ENCODE assay signal across 9 cellular contexts in genomic region chr17:74738051-74738996, GRCh38. TPM values are rescaled to one million over a fixed set of nuclear protein-coding genes. Genes with fewer than 3 reads are reported as not detected.
DNase-seq lines count a peak whose midpoint lies in the region; ATAC-seq and TF ChIP-seq lines count a peak whose summit lies in the region.
"Had no signal": no experiment of that assay in that cellular context is flagged by ENCODE, and none has a peak within 500 bp of the region (broad histone marks: within the 10 kb centered on the region; RNA-seq: fewer than 3 reads in every experiment).

No MANE protein-coding gene starts in this region.

- peak overlapping the region; percentile 99 for H3K9ac ChIP-seq in Loucy (ENCODE audit: low read depth, low read length, poor library complexity, severe bottlenecking)

- DNase-seq in breast epithelium (ENCODE audit: low spot score in 2 of 2) (no peak), MCF 10A (ENCODE audit: unreplicated experiment) (no peak), germinal center (ENCODE audit: low spot score) (peak; percentile 57), NCI-H1092 (lab: John Stamatoyannopoulos, UW) (no peak)
- DNase-seq in activated CD4-positive, alpha-beta T cell treated with anti-CD3 and anti-CD28 coated beads, Interleukin-2, amount 10 ng/mL, durations not matched to agents 7 days and 5 days: peak; percentile 87
- peak; percentile 68 for DNase-seq in stimulated activated CD4-positive, alpha-beta T cell treated with anti-CD3 and anti-CD28 coated beads, Interleukin-4, amount 100 ng/mL, for 1 hour

- peaks cover 0 to 61% of the 10 kb centered on the region in 2 donors for H3K27me3 ChIP-seq in breast epithelium
- no peaks in the 10 kb centered on the region for H3K27me3 ChIP-seq in Loucy (ENCODE audit: insufficient read depth, low read length, poor library complexity, severe bottlenecking)

- POLR2A ChIA-PET in MCF 10A (lab: Yijun Ruan, JAX): no interaction called here
- POLR2A ChIA-PET in activated CD4-positive, alpha-beta T cell treated with anti-CD3 and anti-CD28 coated beads, Interleukin-2, amount 10 ng/mL, durations not matched to agents 7 days and 5 days (lab: Charles Lee): interaction anchor here (3.0 kb wide), 1 partner anchor 81 kb away, joined by 13 read pairs; no protein-coding TSS in a partner anchor

- H3K36me3 ChIP-seq in breast epithelium (no peaks in the 10 kb centered on the region), Loucy (ENCODE audit: insufficient read depth, low read length) (no peaks in the 10 kb centered on the region)

- peaks cover 14% of the 10 kb centered on the region; the same call in 1 of the 2 replicates for H3F3A ChIP-seq in Loucy (ENCODE audit: low read depth)

- no peak for ATAC-seq in HG02981 (IDR thresholded peaks at IDR 0.05; ENCODE audit: unreplicated experiment)

- peaks cover 46% of the 10 kb centered on the region for H3K79me2 ChIP-seq in Loucy (ENCODE audit: insufficient read depth, low read length)

- peak overlapping the region; percentile 78 for H3K4me2 ChIP-seq in Loucy (ENCODE audit: low read depth, low read length, poor library complexity, severe bottlenecking)

- intact Hi-C loops in breast epithelium (cut with DNase I; ENCODE audit: low total_unique reads): no loop called here
- intact Hi-C loops in MCF 10A (cut with micrococcal nuclease): no loop called here

- H3K4me1 ChIP-seq in breast epithelium (no peaks in the 10 kb centered on the region), Loucy (ENCODE audit: insufficient read depth, low read length, poor library complexity, severe bottlenecking) (peaks cover 61% of the 10 kb centered on the region)

- CTCF ChIA-PET in MCF 10A (lab: Yijun Ruan, JAX): interaction anchor here (0.5 to 1.2 kb wide), 5 partner anchors 33 to 280 kb away, joined by 3 to 6 read pairs (median 3); no protein-coding TSS in a partner anchor
- CTCF ChIA-PET in activated CD4-positive, alpha-beta T cell treated with anti-CD3 and anti-CD28 coated beads, Interleukin-2, amount 10 ng/mL, durations not matched to agents 7 days and 5 days (lab: Charles Lee): interaction anchor here (0.5 to 4.2 kb wide), 25 partner anchors 8 to 558 kb away, joined by 3 to 58 read pairs (median 5); partner anchors contain the start of genes FDXR and NAT9

- no peaks in the 10 kb centered on the region for H3K36me3 Mint-ChIP-seq in MCF 10A (ENCODE audit: insufficient read depth, unreplicated experiment)
- H3K36me3 Mint-ChIP-seq in activated CD4-positive, alpha-beta T cell treated with anti-CD3 and anti-CD28 coated beads, Interleukin-2, amount 10 ng/mL, durations not matched to agents 7 days and 5 days (ENCODE audit: low read depth): peaks cover 13% of the 10 kb centered on the region

- no peak for TF ChIP-seq POLR2A in breast epithelium (IDR thresholded peaks at IDR 0.05)

- H3K4me3 ChIP-seq in breast epithelium: peak overlapping the region in 2 of 3 donors; percentile 4 to 25
- peak overlapping the region; percentile 92 for H3K4me3 ChIP-seq in Loucy (ENCODE audit: low read length, poor library complexity, severe bottlenecking)

- H3K4me1 Mint-ChIP-seq in MCF 10A (ENCODE audit: insufficient read depth, unreplicated experiment): no peaks in the 10 kb centered on the region
- peaks cover 71% of the 10 kb centered on the region for H3K4me1 Mint-ChIP-seq in activated CD4-positive, alpha-beta T cell treated with anti-CD3 and anti-CD28 coated beads, Interleukin-2, amount 10 ng/mL, durations not matched to agents 7 days and 5 days

- no peak overlapping the region for H3K27ac ChIP-seq in breast epithelium
- H3K27ac ChIP-seq: C4-2B had no signal

- no peak overlapping the region for H3K4me3 Mint-ChIP-seq in MCF 10A (ENCODE audit: unreplicated experiment)
- peak overlapping the region; percentile 83 for H3K4me3 Mint-ChIP-seq in activated CD4-positive, alpha-beta T cell treated with anti-CD3 and anti-CD28 coated beads, Interleukin-2, amount 10 ng/mL, durations not matched to agents 7 days and 5 days

- no TSS peak for BruUV-seq in MCF 10A (replicated peaks; lab: Mats Ljungman, UMichigan)

- TF ChIP-seq CTCF in breast epithelium (IDR thresholded peaks at IDR 0.05): no peak
- TF ChIP-seq CTCF in MCF 10A (IDR thresholded peaks at IDR 0.05; ENCODE audit: unreplicated experiment): no peak
- TF ChIP-seq CTCF in Loucy (conservative IDR thresholded peaks at IDR 0.05; ENCODE audit: low read length): no peak

- peaks cover 24% of the 10 kb centered on the region for H3K27me3 Mint-ChIP-seq in MCF 10A (ENCODE audit: insufficient read depth, unreplicated experiment)
- H3K27me3 Mint-ChIP-seq in activated CD4-positive, alpha-beta T cell treated with anti-CD3 and anti-CD28 coated beads, Interleukin-2, amount 10 ng/mL, durations not matched to agents 7 days and 5 days: peaks cover 18% of the 10 kb centered on the region

- H3K27ac Mint-ChIP-seq in MCF 10A (ENCODE audit: low read depth, unreplicated experiment): no peak overlapping the region
- peak overlapping the region; percentile 91 for H3K27ac Mint-ChIP-seq in activated CD4-positive, alpha-beta T cell treated with anti-CD3 and anti-CD28 coated beads, Interleukin-2, amount 10 ng/mL, durations not matched to agents 7 days and 5 days

- H3K9me3 Mint-ChIP-seq in MCF 10A (ENCODE audit: unreplicated experiment): no peaks in the 10 kb centered on the region
- H3K9me3 Mint-ChIP-seq in activated CD4-positive, alpha-beta T cell treated with anti-CD3 and anti-CD28 coated beads, Interleukin-2, amount 10 ng/mL, durations not matched to agents 7 days and 5 days: no peaks in the 10 kb centered on the region

- no peak overlapping the region for H2AFZ ChIP-seq in Loucy (ENCODE audit: low read length)

- no peaks in the 10 kb centered on the region for H4K20me1 ChIP-seq in Loucy (ENCODE audit: insufficient read depth, low read length, poor library complexity, severe bottlenecking)

- H3K9me2 ChIP-seq in Loucy (replicated peaks; ENCODE audit: low read depth, low read length): no peaks in the 10 kb centered on the region

- H3K9me3 ChIP-seq in breast epithelium: no peaks in the 10 kb centered on the region
- H3K9me3 ChIP-seq in Loucy (ENCODE audit: insufficient read depth, low read depth, low read length): no peaks in the 10 kb centered on the region

RNA-seq across cellular contexts. Expression of gene RAB37, which starts 1.3 kb away (rescaled TPM):
- total RNA-seq in breast epithelium: 1 to 10 TPM in 2 of 3 donors, under 1 TPM in 1; 0.98 to 2.1 (median 2.0) TPM
- total RNA-seq in MCF 10A (2022): not detected in 2 replicates
- 10 to 100 TPM; 28.2 to 30.4 TPM for total RNA-seq in activated CD4-positive, alpha-beta T cell treated with anti-CD3 and anti-CD28 coated beads, Interleukin-2, amount 10 ng/mL, durations not matched to agents 7 days and 5 days

RNA-seq across cellular contexts. Expression of gene NHERF1, which starts 10.1 kb away (rescaled TPM):
- total RNA-seq in breast epithelium (10 to 100 TPM; 15.8 to 82.8 (median 36.4) TPM), MCF 10A (2022) (23.9 and 25.3 TPM in 2 replicates)
- 100 to 1,000 TPM; 254 to 281 TPM for total RNA-seq in activated CD4-positive, alpha-beta T cell treated with anti-CD3 and anti-CD28 coated beads, Interleukin-2, amount 10 ng/mL, durations not matched to agents 7 days and 5 days

RNA-seq across cellular contexts. Expression of gene CD300LF, which starts 25.6 kb away (rescaled TPM):
- total RNA-seq in breast epithelium (1 to 10 TPM in 1 of 3 donors, under 1 TPM in 2; 0.32 to 2.0 (median 0.98) TPM), MCF 10A (2022) (not detected in 2 replicates)
- total RNA-seq in activated CD4-positive, alpha-beta T cell treated with anti-CD3 and anti-CD28 coated beads, Interleukin-2, amount 10 ng/mL, durations not matched to agents 7 days and 5 days: not detected

RNA-seq across cellular contexts. Expression of gene NAT9, which starts 37.8 kb away (rescaled TPM):
- total RNA-seq in breast epithelium: 10 to 100 TPM; 20.6 to 41.3 (median 40.0) TPM
- 58.1 and 64.8 TPM in 2 replicates for total RNA-seq in MCF 10A (2022)
- 10 to 100 TPM; 28.6 to 34.4 TPM for total RNA-seq in activated CD4-positive, alpha-beta T cell treated with anti-CD3 and anti-CD28 coated beads, Interleukin-2, amount 10 ng/mL, durations not matched to agents 7 days and 5 days

Comparison
In these comparisons a context has a peak if more than half of its experiments do, and no peak if none do; other contexts are left out.
1. DNase-seq: peak in activated CD4-positive, alpha-beta T cell treated with anti-CD3 and anti-CD28 coated beads, Interleukin-2, amount 10 ng/mL, durations not matched to agents 7 days and 5 days (single experiment), germinal center (single experiment) and stimulated activated CD4-positive, alpha-beta T cell treated with anti-CD3 and anti-CD28 coated beads, Interleukin-4, amount 100 ng/mL, for 1 hour (single experiment); none in breast epithelium (0 of 2), MCF 10A (single experiment) and NCI-H1092 (single experiment).
2. RNA of gene RAB37, which starts 1.3 kb away (total RNA-seq): 28.2 to 30.4 TPM in activated CD4-positive, alpha-beta T cell treated with anti-CD3 and anti-CD28 coated beads, Interleukin-2, amount 10 ng/mL, durations not matched to agents 7 days and 5 days; 0.98 to 2.1 TPM in breast epithelium and not detected in MCF 10A; every median in the first group is over 4 times any median in the second.